Comparison of ENCODE assay signal across 11 cellular contexts in genomic region chr10:99548041-99548530, GRCh38. TPM values are rescaled to one million over a fixed set of nuclear protein-coding genes. Genes with fewer than 3 reads are reported as not detected.
DNase-seq lines count a peak whose midpoint lies in the region; ATAC-seq and TF ChIP-seq lines count a peak whose summit lies in the region.
"Had no signal": no experiment of that assay in that cellular context is flagged by ENCODE, and none has a peak within 500 bp of the region (broad histone marks: within the 10 kb centered on the region; RNA-seq: fewer than 3 reads in every experiment).

No MANE protein-coding gene starts in this region.

- DNase-seq in activated naive CD4-positive, alpha-beta T cell treated with anti-CD3 and anti-CD28 coated beads, Interleukin-2, amount 50 U/mL, for 72 hours (ENCODE audit: low spot score in 2 of 2), result no peak
- DNase-seq in activated naive CD4-positive, alpha-beta T cell treated with anti-CD3 and anti-CD28 coated beads, Interleukin-2, amount 10 ng/mL, durations not matched to agents 7 days and 5 days, result no peak
- peak; percentile 37 for DNase-seq in MG63
- peak; percentile 43 for DNase-seq in epithelial cell of esophagus (ENCODE audit: low read depth)
- DNase-seq in transverse colon, result no peak
- DNase-seq in NCI-H1092 (lab: John Stamatoyannopoulos, UW), result no peak
- no peak for DNase-seq in COR-L47 (lab: John Stamatoyannopoulos, UW)
- DNase-seq: NCI-H1694 treated with DMSO at 0.1 percent for 48 hours had no signal

- no peaks in the 10 kb centered on the region for H3K36me3 ChIP-seq in MG63
- H3K36me3 ChIP-seq in transverse colon, result no peaks in the 10 kb centered on the region

- H3K27me3 ChIP-seq in MG63 (peaks cover 2% of the 10 kb centered on the region; the same call in 1 of the 2 replicates), transverse colon (peaks cover 72% of the 10 kb centered on the region)

- TF ChIP-seq POLR2A in transverse colon (IDR thresholded peaks at IDR 0.05), result no peak

- TF ChIP-seq CTCF in epithelial cell of esophagus (IDR thresholded peaks at IDR 0.05; ENCODE audit: insufficient read depth, low read depth, low read length, missing control alignments), result peak; percentile 41
- TF ChIP-seq CTCF in transverse colon (IDR thresholded peaks at IDR 0.05), result peak; percentile 30 to 48 (median 35)

- CTCF ChIA-PET in activated naive CD4-positive, alpha-beta T cell treated with anti-CD3 and anti-CD28 coated beads, Interleukin-2, amount 10 ng/mL, durations not matched to agents 7 days and 5 days (lab: Charles Lee), result interaction anchor here (0.9 to 4.3 kb wide), 5 partner anchors 13 to 159 kb away, joined by 3 to 22 read pairs (median 3); no protein-coding TSS in a partner anchor

- no peaks in the 10 kb centered on the region for H3K9me3 Mint-ChIP-seq in activated naive CD4-positive, alpha-beta T cell treated with anti-CD3 and anti-CD28 coated beads, Interleukin-2, amount 50 U/mL, for 72 hours
- no peaks in the 10 kb centered on the region for H3K9me3 Mint-ChIP-seq in activated naive CD4-positive, alpha-beta T cell treated with anti-CD3 and anti-CD28 coated beads, Interleukin-2, amount 10 ng/mL, durations not matched to agents 7 days and 5 days

- no peaks in the 10 kb centered on the region for H3K9me3 ChIP-seq in MG63
- H3K9me3 ChIP-seq in transverse colon, result no peaks in the 10 kb centered on the region

- no peak for TF ChIP-seq EP300 in transverse colon (IDR thresholded peaks at IDR 0.05; ENCODE audit: low read depth)

- peak; percentile 44 to 61 for ATAC-seq in activated naive CD4-positive, alpha-beta T cell treated with anti-CD3 and anti-CD28 coated beads, Interleukin-2, amount 50 U/mL, for 72 hours
- no peak for ATAC-seq in GM21423 (IDR thresholded peaks at IDR 0.05; ENCODE audit: unreplicated experiment)

- no peak overlapping the region for H3K4me3 ChIP-seq in MG63
- no peak overlapping the region for H3K4me3 ChIP-seq in epithelial cell of esophagus (ENCODE audit: low read length)
- no peak overlapping the region for H3K4me3 ChIP-seq in transverse colon

- no peaks in the 10 kb centered on the region for H3K4me1 Mint-ChIP-seq in activated naive CD4-positive, alpha-beta T cell treated with anti-CD3 and anti-CD28 coated beads, Interleukin-2, amount 10 ng/mL, durations not matched to agents 7 days and 5 days

- H3K36me3 Mint-ChIP-seq in activated naive CD4-positive, alpha-beta T cell treated with anti-CD3 and anti-CD28 coated beads, Interleukin-2, amount 50 U/mL, for 72 hours, result no peaks in the 10 kb centered on the region
- no peaks in the 10 kb centered on the region for H3K36me3 Mint-ChIP-seq in activated naive CD4-positive, alpha-beta T cell treated with anti-CD3 and anti-CD28 coated beads, Interleukin-2, amount 10 ng/mL, durations not matched to agents 7 days and 5 days

- 62 to 79% methylated on average over 2 of the region's 2 CpGs for WGBS in transverse colon (ENCODE audit: low coverage in 1 of 2), 2 donors

- H3K27me3 Mint-ChIP-seq in activated naive CD4-positive, alpha-beta T cell treated with anti-CD3 and anti-CD28 coated beads, Interleukin-2, amount 10 ng/mL, durations not matched to agents 7 days and 5 days, result peaks cover 79% of the 10 kb centered on the region

- in situ Hi-C loops in transverse colon (cut with MboI; ENCODE audit: low pct_ligation_motif_present in 1 of 4, low pct_unique_long_range_greater_than_20kb in 1 of 4, low sequenced_read_pairs in 3 of 4), result no loop called here

- intact Hi-C loops in transverse colon (cut with DNase I; ENCODE audit: low total_unique reads), result no loop called here

- no peaks in the 10 kb centered on the region for H3K4me1 ChIP-seq in transverse colon

- no peak overlapping the region for H3K27ac ChIP-seq in transverse colon

- H3K4me3 Mint-ChIP-seq in activated naive CD4-positive, alpha-beta T cell treated with anti-CD3 and anti-CD28 coated beads, Interleukin-2, amount 10 ng/mL, durations not matched to agents 7 days and 5 days, result no peak overlapping the region
- H3K4me3 Mint-ChIP-seq: nephron had no signal

- no peak overlapping the region for H3K27ac Mint-ChIP-seq in activated naive CD4-positive, alpha-beta T cell treated with anti-CD3 and anti-CD28 coated beads, Interleukin-2, amount 50 U/mL, for 72 hours
- no peak overlapping the region for H3K27ac Mint-ChIP-seq in activated naive CD4-positive, alpha-beta T cell treated with anti-CD3 and anti-CD28 coated beads, Interleukin-2, amount 10 ng/mL, durations not matched to agents 7 days and 5 days
- H3K27ac Mint-ChIP-seq: nephron had no signal

RNA-seq across cellular contexts. Expression of gene NKX2-3, which starts 15.3 kb away (rescaled TPM):
- not detected for total RNA-seq in activated naive CD4-positive, alpha-beta T cell treated with anti-CD3 and anti-CD28 coated beads, Interleukin-2, amount 50 U/mL, for 72 hours
- total RNA-seq in MG63 (2014; rRNA removed; shearing (Covaris generic); ENCODE audit: low replicate concordance), result 0.46 TPM in 1 of 2 replicates, not detected in the other
- total RNA-seq in transverse colon, result 10 to 100 TPM in 2 of 4 donors, 1 to 10 TPM in 2; 7.0 to 11.1 (median 9.7) TPM
- total RNA-seq: subcutaneous adipose tissue had no signal

Comparison
In these comparisons a context has a peak if more than half of its experiments do, and no peak if none do; other contexts are left out.
1. DNase-seq: peak in MG63 (single experiment) and epithelial cell of esophagus (single experiment); none in activated naive CD4-positive, alpha-beta T cell treated with anti-CD3 and anti-CD28 coated beads, Interleukin-2, amount 50 U/mL, for 72 hours (0 of 2), activated naive CD4-positive, alpha-beta T cell treated with anti-CD3 and anti-CD28 coated beads, Interleukin-2, amount 10 ng/mL, durations not matched to agents 7 days and 5 days (single experiment), transverse colon (single experiment), NCI-H1092 (single experiment) and COR-L47 (single experiment).